ENCODE assay signal across 1 cellular context in the genomic region with DNA sequence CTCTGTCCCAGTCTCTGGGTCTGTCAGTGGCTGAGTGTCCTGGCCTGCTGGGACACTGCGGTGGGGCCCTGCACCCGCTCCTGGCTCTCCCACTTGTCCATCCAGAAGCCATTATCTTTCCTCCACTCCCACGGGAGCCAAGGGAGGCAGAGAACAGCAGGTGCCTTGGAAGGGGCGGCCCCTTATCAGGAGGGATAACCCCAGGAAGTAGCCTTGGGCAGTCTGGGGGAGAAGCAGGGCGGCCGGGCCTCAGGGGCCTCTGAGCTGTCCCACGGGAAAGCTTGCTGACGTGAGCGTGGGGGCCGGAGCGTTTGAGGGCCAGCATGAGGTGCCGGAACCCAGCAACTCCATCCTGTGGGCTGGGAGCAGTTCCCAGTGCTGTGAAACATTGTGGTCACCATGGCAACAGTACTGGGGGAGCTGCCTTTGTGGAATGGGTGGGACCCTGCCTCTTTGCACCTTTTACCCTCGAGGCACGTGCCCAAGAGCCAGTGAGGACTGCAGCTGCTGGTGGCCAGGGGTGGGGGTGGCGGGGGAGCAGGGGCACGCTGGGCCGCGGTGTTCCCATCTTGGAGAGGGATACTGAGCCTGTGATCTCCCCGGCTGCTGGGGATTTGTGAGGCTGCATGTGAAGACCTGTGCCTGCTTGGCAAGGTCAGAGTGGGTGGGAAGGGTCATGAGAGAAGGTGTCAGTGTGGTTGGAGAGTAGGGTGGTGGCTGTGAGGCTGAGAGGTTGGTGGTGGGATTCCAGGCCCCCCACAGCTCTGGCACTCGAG.
TF ChIP-seq lines count a peak whose summit lies in the region.

No MANE protein-coding gene starts in this region.

TF ChIP-seq in HEK293, 187 proteins besides CTCF, POLR2A, EP300 and RAD21 (continued from another document):
- TF ChIP-seq, protein P1, sequence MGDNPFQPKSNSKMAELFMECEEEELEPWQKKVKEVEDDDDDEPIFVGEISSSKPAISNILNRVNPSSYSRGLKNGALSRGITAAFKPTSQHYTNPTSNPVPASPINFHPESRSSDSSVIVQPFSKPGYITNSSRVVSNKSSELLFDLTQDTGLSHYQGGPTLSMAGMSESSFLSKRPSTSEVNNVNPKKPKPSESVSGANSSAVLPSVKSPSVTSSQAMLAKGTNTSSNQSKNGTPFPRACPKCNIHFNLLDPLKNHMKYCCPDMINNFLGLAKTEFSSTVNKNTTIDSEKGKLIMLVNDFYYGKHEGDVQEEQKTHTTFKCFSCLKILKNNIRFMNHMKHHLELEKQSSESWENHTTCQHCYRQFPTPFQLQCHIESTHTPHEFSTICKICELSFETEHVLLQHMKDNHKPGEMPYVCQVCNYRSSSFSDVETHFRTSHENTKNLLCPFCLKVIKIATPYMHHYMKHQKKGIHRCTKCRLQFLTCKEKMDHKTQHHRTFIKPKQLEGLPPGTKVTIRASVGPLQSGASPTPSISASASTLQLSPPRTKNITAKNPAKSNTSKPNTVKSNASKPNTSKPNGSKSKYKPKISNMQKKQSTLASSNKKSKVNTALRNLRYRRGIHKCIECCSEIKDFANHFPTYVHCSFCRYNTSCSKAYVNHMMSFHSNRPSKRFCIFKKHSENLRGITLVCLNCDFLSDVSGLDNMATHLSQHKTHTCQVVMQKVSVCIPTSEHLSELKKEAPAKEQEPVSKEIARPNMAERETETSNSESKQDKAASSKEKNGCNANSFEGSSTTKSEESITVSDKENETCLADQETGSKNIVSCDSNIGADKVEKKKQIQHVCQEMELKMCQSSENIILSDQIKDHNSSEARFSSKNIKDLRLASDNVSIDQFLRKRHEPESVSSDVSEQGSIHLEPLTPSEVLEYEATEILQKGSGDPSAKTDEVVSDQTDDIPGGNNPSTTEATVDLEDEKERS (tag by site-specific recombination; IDR thresholded peaks at IDR 0.05) = no peak
TF ChIP-seq in HEK293: peak in this region for 14.
